In genomic region chr16:13510425-13511151, GRCh38 we compare ENCODE assay signal across 1 cellular context.
TF ChIP-seq lines count a peak whose summit lies in the region.

No MANE protein-coding gene starts in this region.

TF ChIP-seq in HepG2, 621 proteins besides CTCF, POLR2A, EP300 and RAD21 (continued from another document):
- TF ChIP-seq PPARG (CRISPR knock-in tag; conservative IDR thresholded peaks at IDR 0.05) (no peak), PATZ1 (CRISPR knock-in tag; IDR thresholded peaks at IDR 0.05) (no peak), ELF4 (CRISPR knock-in tag; IDR thresholded peaks at IDR 0.05; ENCODE audit: borderline replicate concordance) (no peak), BATF2 (CRISPR knock-in tag; IDR thresholded peaks at IDR 0.05) (no peak), DNMT1 (CRISPR knock-in tag; IDR thresholded peaks at IDR 0.05) (no peak)
